ENCODE assay signal across 1 cellular context in the genomic region with DNA sequence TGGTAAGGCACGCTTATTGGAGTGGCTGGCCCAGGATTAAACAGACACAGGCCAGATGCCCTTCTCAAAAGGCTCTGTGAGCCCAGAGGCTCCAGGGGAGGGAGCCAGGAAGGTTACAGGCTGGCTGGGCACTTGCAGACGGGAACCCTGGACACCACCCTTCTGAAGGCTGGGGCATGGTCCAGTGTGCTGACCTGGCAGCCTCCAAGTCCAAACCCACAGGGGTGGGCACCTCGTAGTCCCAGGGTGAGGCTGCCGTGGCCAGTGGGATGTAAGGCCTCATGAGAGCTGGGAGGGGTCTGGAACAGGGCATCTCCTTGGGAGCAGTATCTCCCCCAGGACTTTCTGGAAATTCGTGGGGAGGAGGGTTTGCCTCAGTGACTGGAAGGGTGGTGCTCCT.
TF ChIP-seq lines count a peak whose summit lies in the region.

No MANE protein-coding gene starts in this region.

TF ChIP-seq in IMR-90, 13 proteins besides CTCF, POLR2A, EP300 and RAD21 (continued from another document):
- TF ChIP-seq, protein P1, sequence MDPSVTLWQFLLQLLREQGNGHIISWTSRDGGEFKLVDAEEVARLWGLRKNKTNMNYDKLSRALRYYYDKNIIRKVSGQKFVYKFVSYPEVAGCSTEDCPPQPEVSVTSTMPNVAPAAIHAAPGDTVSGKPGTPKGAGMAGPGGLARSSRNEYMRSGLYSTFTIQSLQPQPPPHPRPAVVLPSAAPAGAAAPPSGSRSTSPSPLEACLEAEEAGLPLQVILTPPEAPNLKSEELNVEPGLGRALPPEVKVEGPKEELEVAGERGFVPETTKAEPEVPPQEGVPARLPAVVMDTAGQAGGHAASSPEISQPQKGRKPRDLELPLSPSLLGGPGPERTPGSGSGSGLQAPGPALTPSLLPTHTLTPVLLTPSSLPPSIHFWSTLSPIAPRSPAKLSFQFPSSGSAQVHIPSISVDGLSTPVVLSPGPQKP (IDR thresholded peaks at IDR 0.05; ENCODE audit: borderline replicate concordance, low read depth, low read length), result no peak
- no peak for TF ChIP-seq RFX5 (IDR thresholded peaks at IDR 0.05; ENCODE audit: low read depth, low read length)
- TF ChIP-seq BHLHE40 (IDR thresholded peaks at IDR 0.05; ENCODE audit: low read depth, low read length), result no peak
- no peak for TF ChIP-seq MXI1 (IDR thresholded peaks at IDR 0.05; ENCODE audit: borderline replicate concordance, low read depth, low read length)
- no peak for TF ChIP-seq SMC3 (IDR thresholded peaks at IDR 0.05; ENCODE audit: low read depth, low read length)
- no peak for TF ChIP-seq FOS (IDR thresholded peaks at IDR 0.05; ENCODE audit: low read depth, low read length)
- TF ChIP-seq RCOR1 (IDR thresholded peaks at IDR 0.05; ENCODE audit: insufficient replicate concordance, low read length), result no peak
- no peak for TF ChIP-seq MAFK (IDR thresholded peaks at IDR 0.05; ENCODE audit: low read depth, low read length)
- TF ChIP-seq USF2 (IDR thresholded peaks at IDR 0.05; ENCODE audit: low read depth, low read length), result no peak
